In genomic region chr3:52154135-52155094, GRCh38 we compare ENCODE assay signal across 1 cellular context.
TF ChIP-seq lines count a peak whose summit lies in the region.

POC1A (minus strand) TSS chr3:52154423; CDS start chr3:52154372, 51 bp downstream.

TF ChIP-seq in K562, 482 proteins besides CTCF, POLR2A, EP300 and RAD21 (continued from another document and continues in another):
- TF ChIP-seq STAT6 (CRISPR knock-in tag; IDR thresholded peaks at IDR 0.05) (no peak), ZBTB40 (IDR thresholded peaks at IDR 0.05) (0 out of 2 replicates have a peak, but pooled peaks have one; percentile 14), ZBTB40 (CRISPR knock-in tag; IDR thresholded peaks at IDR 0.05) (no peak), KAT8 (IDR thresholded peaks at IDR 0.05; ENCODE audit: low read depth) (no peak), NR2F6 (CRISPR knock-in tag; IDR thresholded peaks at IDR 0.05) (no peak), MYC (IDR thresholded peaks at IDR 0.05; ENCODE audit: low read depth, low read length) (peak; percentile 94), MYC (CRISPR knock-in tag; IDR thresholded peaks at IDR 0.05; ENCODE audit: borderline replicate concordance, low read depth) (no peak), GATA2 (CRISPR knock-in tag; IDR thresholded peaks at IDR 0.05) (no peak), SIN3B (IDR thresholded peaks at IDR 0.05; ENCODE audit: low read depth) (0 out of 2 replicates have a peak, but pooled peaks have one; percentile 26), MITF (IDR thresholded peaks at IDR 0.05) (0 out of 2 replicates have a peak, but pooled peaks have one; percentile 1), ARID2 (IDR thresholded peaks at IDR 0.05) (no peak), MXI1 (IDR thresholded peaks at IDR 0.05; ENCODE audit: low read depth, low read length) (peak; percentile 88), NKRF (IDR thresholded peaks at IDR 0.05; ENCODE audit: borderline replicate concordance) (peak; percentile 89; the same call in 1 of the 2 replicates), NR2C2 (CRISPR knock-in tag; IDR thresholded peaks at IDR 0.05) (no peak), NR2C2 (tag; IDR thresholded peaks at IDR 0.05) (peak; percentile 61; the same call in 1 of the 2 replicates), CEBPG (CRISPR knock-in tag; IDR thresholded peaks at IDR 0.05) (peak; percentile 96), CEBPG (tag; conservative IDR thresholded peaks at IDR 0.05 in 1 of 2, IDR thresholded peaks at IDR 0.05 in 1 of 2) (peak; percentile 86 to 90), EZH2 (IDR thresholded peaks at IDR 0.05; ENCODE audit: borderline replicate concordance, low read depth, low read length) (no peak), HMGXB4 (CRISPR knock-in tag; IDR thresholded peaks at IDR 0.05) (no peak), RCOR1 (IDR thresholded peaks at IDR 0.05; ENCODE audit: borderline replicate concordance in 1 of 2, low read depth in 2 of 2, low read length in 2 of 2) (peak in 1 of 2 experiments; percentile 62; a peak in 1 of 4 replicates), RBM25 (IDR thresholded peaks at IDR 0.05; ENCODE audit: low read depth, low read length, severe bottlenecking) (peak; percentile 71), PHF8 (IDR thresholded peaks at IDR 0.05; ENCODE audit: borderline replicate concordance, low read length) (peak; percentile 55; the same call in 1 of the 2 replicates), ELF2 (CRISPR knock-in tag; IDR thresholded peaks at IDR 0.05) (peak; percentile 88), ETV1 (tag; conservative IDR thresholded peaks at IDR 0.05; ENCODE audit: low read depth) (peak; percentile 67), TSC22D4 (tag; IDR thresholded peaks at IDR 0.05) (no peak), ZNF785 (CRISPR knock-in tag; IDR thresholded peaks at IDR 0.05) (no peak), MEF2A (IDR thresholded peaks at IDR 0.05; ENCODE audit: control insufficient read depth, low read depth, low read length) (no peak), RBM39 (optimal IDR thresholded peaks at IDR 0.05; ENCODE audit: low read depth, low read length) (no peak), SIX5 (IDR thresholded peaks at IDR 0.05; ENCODE audit: borderline replicate concordance in 1 of 2, insufficient read depth in 1 of 2, low read depth in 1 of 2, low read length in 2 of 2) (peak; percentile 65 to 70), PYGO2 (tag; IDR thresholded peaks at IDR 0.05) (no peak), ZFP91 (CRISPR knock-in tag; IDR thresholded peaks at IDR 0.05) (peak; percentile 96), SP1 (CRISPR knock-in tag; IDR thresholded peaks at IDR 0.05) (peak; percentile 86), RNF2 (IDR thresholded peaks at IDR 0.05) (no peak; the same call in 1 of the 2 replicates), MLX (CRISPR knock-in tag; conservative IDR thresholded peaks at IDR 0.05) (no peak), EWSR1 (IDR thresholded peaks at IDR 0.05; ENCODE audit: borderline replicate concordance, low read depth, partially characterized antibody) (no peak), TCF15 (CRISPR knock-in tag; IDR thresholded peaks at IDR 0.05) (no peak), E2F6 (IDR thresholded peaks at IDR 0.05; ENCODE audit: borderline replicate concordance in 1 of 2, extremely low read depth in 1 of 2, insufficient read depth in 1 of 2, insufficient read length in 1 of 2, low read depth in 1 of 2, low read length in 1 of 2, poor library complexity in 1 of 2, severe bottlenecking in 1 of 2) (peak; percentile 45 to 72), YY1 (IDR thresholded peaks at IDR 0.05; ENCODE audit: borderline replicate concordance in 1 of 3, control insufficient read depth in 1 of 3, extremely low read depth in 1 of 3, insufficient read depth in 3 of 3, insufficient read length in 1 of 3, insufficient replicate concordance in 2 of 3, low read depth in 1 of 3, low read length in 2 of 3) (peak; percentile 41 to 83 (median 78)), MCM2 (IDR thresholded peaks at IDR 0.05; ENCODE audit: low read depth) (no peak), HLTF (IDR thresholded peaks at IDR 0.05) (no peak), CREB1 (IDR thresholded peaks at IDR 0.05) (peak; percentile 47), CREB1 (CRISPR knock-in tag; IDR thresholded peaks at IDR 0.05) (peak; percentile 66)
